2 cellular contexts compared by ENCODE assay signal in genomic region chr17:73013816-73014663, GRCh38.
TF ChIP-seq lines count a peak whose summit lies in the region.

No MANE protein-coding gene starts in this region.

TF ChIP-seq in A549, 52 proteins besides CTCF, POLR2A, EP300 and RAD21:
- TF ChIP-seq PBX3 (IDR thresholded peaks at IDR 0.05) (no peak), MAX (IDR thresholded peaks at IDR 0.05) (0 out of 2 replicates have a peak, but pooled peaks have one; percentile 29), SMC3 (IDR thresholded peaks at IDR 0.05) (0 out of 3 replicates have a peak, but pooled peaks have one; percentile 23), FOSL2 (IDR thresholded peaks at IDR 0.05) (no peak), FOSL2 (CRISPR knock-in tag; IDR thresholded peaks at IDR 0.05) (peak; percentile 41; the same call in 1 of the 2 replicates), JUN (IDR thresholded peaks at IDR 0.05) (no peak)
TF ChIP-seq in A549: peak in this region for 3.

TF ChIP-seq in GM23338, 12 proteins besides CTCF, POLR2A, EP300 and RAD21 (continued from another document):
- TF ChIP-seq REST (IDR thresholded peaks at IDR 0.05; ENCODE audit: unreplicated experiment) (no peak), ZNF114 (CRISPR knock-in tag; IDR thresholded peaks at IDR 0.05) (no peak), NANOG (IDR thresholded peaks at IDR 0.05; ENCODE audit: borderline replicate concordance) (no peak), EZH2phosphoT487 (IDR thresholded peaks at IDR 0.05; ENCODE audit: unreplicated experiment) (no peak), ZNF331 (CRISPR knock-in tag; IDR thresholded peaks at IDR 0.05; ENCODE audit: low read depth) (no peak), ETS1 (IDR thresholded peaks at IDR 0.05) (no peak), ZNF462 (CRISPR knock-in tag; IDR thresholded peaks at IDR 0.05) (no peak)
